In the genomic region with DNA sequence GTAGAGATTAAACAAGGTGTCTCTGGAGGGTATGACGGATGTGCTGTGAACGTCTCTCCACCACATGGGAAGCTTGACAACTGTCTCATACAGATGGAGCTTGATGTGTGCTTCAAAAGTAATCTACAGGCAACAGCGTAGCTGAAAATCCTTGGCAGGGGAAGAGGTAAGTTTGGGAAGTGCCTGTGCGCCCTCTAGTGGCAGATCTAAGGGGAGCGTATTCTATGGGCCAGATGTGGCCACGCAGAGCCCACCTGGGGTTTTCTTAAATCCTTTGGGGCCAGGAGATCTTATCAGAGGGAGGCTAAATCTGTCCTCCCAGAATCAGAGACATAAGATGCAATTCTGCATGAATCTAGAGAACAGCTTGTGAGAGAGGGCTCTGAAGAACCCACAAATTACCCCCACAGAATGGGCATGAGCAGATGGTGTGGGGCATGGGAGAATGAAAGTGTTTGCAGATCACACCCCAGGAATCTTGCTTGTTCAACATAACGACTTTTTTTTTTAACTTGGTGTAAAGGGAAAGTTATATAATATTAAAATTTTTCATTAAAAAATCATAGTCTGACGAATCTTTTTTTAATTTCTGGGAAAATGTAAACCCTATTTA, we compare ENCODE assay signal across 8 cellular contexts.
DNase-seq lines count a peak whose midpoint lies in the region; ATAC-seq and TF ChIP-seq lines count a peak whose summit lies in the region.

No MANE protein-coding gene starts in this region.

- H3K27ac Mint-ChIP-seq in naive thymus-derived CD4-positive, alpha-beta T cell = peak overlapping the region in 2 of 9 donors; percentile 12 to 35
- H3K27ac Mint-ChIP-seq in stimulated activated naive B cell treated with anti-CD40 and anti-IgM and Interleukin-4, amounts not matched to agents 10 μg/mL and 1 μg/mL and 100 μg/mL, for 72 hours = peak overlapping the region; percentile 70

- no peaks in the 10 kb centered on the region for H3K9me3 ChIP-seq in naive thymus-derived CD4-positive, alpha-beta T cell (ENCODE audit: control insufficient read depth in 2 of 3, low read length in 3 of 3)

- DNase-seq in AG09309 (ENCODE audit: low read depth) (no peak), NOMO-1 treated with DMSO at 0.1 percent for 48 hours (lab: John Stamatoyannopoulos, UW; ENCODE audit: unreplicated experiment) (peak; percentile 67), epithelial cell of proximal tubule (ENCODE audit: low read depth) (no peak)
- DNase-seq in activated CD8-positive, alpha-beta memory T cell treated with anti-CD3 and anti-CD28 coated beads, Interleukin-2, amount 50 U/mL, for 1 hour (ENCODE audit: extremely low read depth) = peak; percentile 30
- peak; percentile 36 to 70 (median 53) for DNase-seq in naive thymus-derived CD4-positive, alpha-beta T cell
- peak; percentile 24 for DNase-seq in stimulated activated naive B cell treated with anti-CD40 and anti-IgM and Interleukin-4, amounts not matched to agents 10 μg/mL and 1 μg/mL and 100 μg/mL, for 72 hours

- intact Hi-C loops in naive thymus-derived CD4-positive, alpha-beta T cell (cut with micrococcal nuclease) = loop anchor here in 1 of 2 donors (1.0 kb wide), 7 partner anchors 91 to 1024 kb away; a partner anchor contains a TSS

- H3K9me3 Mint-ChIP-seq in naive thymus-derived CD4-positive, alpha-beta T cell = peaks cover 0 to 1% (median 0%) of the 10 kb centered on the region in 11 donors
- peaks cover 0 to 1% of the 10 kb centered on the region in 2 donors for H3K9me3 Mint-ChIP-seq in stimulated activated naive B cell treated with anti-CD40 and anti-IgM and Interleukin-4, amounts not matched to agents 10 μg/mL and 1 μg/mL and 100 μg/mL, for 72 hours

- H3K36me3 ChIP-seq in naive thymus-derived CD4-positive, alpha-beta T cell (ENCODE audit: control insufficient read depth in 2 of 3, insufficient read depth in 3 of 3, low read length in 3 of 3) = no peaks in the 10 kb centered on the region

- H3K36me3 Mint-ChIP-seq in naive thymus-derived CD4-positive, alpha-beta T cell = no peaks in the 10 kb centered on the region
- H3K36me3 Mint-ChIP-seq in stimulated activated naive B cell treated with anti-CD40 and anti-IgM and Interleukin-4, amounts not matched to agents 10 μg/mL and 1 μg/mL and 100 μg/mL, for 72 hours = no peaks in the 10 kb centered on the region

- peak; percentile 70 for ATAC-seq in GM18867 (IDR thresholded peaks at IDR 0.05; ENCODE audit: unreplicated experiment)
- peak; percentile 71 for ATAC-seq in HG03378 (IDR thresholded peaks at IDR 0.05; ENCODE audit: unreplicated experiment)
- peak; percentile 87 for ATAC-seq in naive thymus-derived CD4-positive, alpha-beta T cell
- peak; percentile 78 to 88 for ATAC-seq in stimulated activated naive B cell treated with anti-CD40 and anti-IgM and Interleukin-4, amounts not matched to agents 10 μg/mL and 1 μg/mL and 100 μg/mL, for 72 hours (replicated peaks)

- no peak overlapping the region for H3K4me3 Mint-ChIP-seq in naive thymus-derived CD4-positive, alpha-beta T cell
- no peak overlapping the region for H3K4me3 Mint-ChIP-seq in stimulated activated naive B cell treated with anti-CD40 and anti-IgM and Interleukin-4, amounts not matched to agents 10 μg/mL and 1 μg/mL and 100 μg/mL, for 72 hours

- H3K4me1 ChIP-seq in naive thymus-derived CD4-positive, alpha-beta T cell (ENCODE audit: control insufficient read depth in 2 of 2, insufficient read depth in 2 of 2, low read length in 2 of 2) = no peaks in the 10 kb centered on the region

- CTCF ChIA-PET in naive thymus-derived CD4-positive, alpha-beta T cell (lab: Charles Lee) = interaction anchor here (0.6 to 4.1 kb wide), 17 partner anchors 12 to 653 kb away, joined by 3 to 38 read pairs (median 4); a partner anchor contains a TSS

- no peaks in the 10 kb centered on the region for H3K27me3 ChIP-seq in naive thymus-derived CD4-positive, alpha-beta T cell (ENCODE audit: control insufficient read depth in 2 of 2, insufficient read depth in 2 of 2, low read length in 2 of 2)

- TF ChIP-seq CTCF in AG09309 (IDR thresholded peaks at IDR 0.05; ENCODE audit: control insufficient read depth, insufficient read depth, low read depth, low read length, missing control alignments) (peak; percentile 96), epithelial cell of proximal tubule (conservative IDR thresholded peaks at IDR 0.05; ENCODE audit: low read depth, low read length) (peak; percentile 98)

- H3K4me3 ChIP-seq in AG09309 (ENCODE audit: control insufficient read depth, low read depth, low read length) = no peak overlapping the region
- no peak overlapping the region for H3K4me3 ChIP-seq in epithelial cell of proximal tubule (ENCODE audit: low read depth, low read length)
- no peak overlapping the region for H3K4me3 ChIP-seq in naive thymus-derived CD4-positive, alpha-beta T cell (ENCODE audit: low read length)

- H3K27ac ChIP-seq in naive thymus-derived CD4-positive, alpha-beta T cell (ENCODE audit: low read depth, low read length) = no peak overlapping the region

- peaks cover 0 to 6% (median 5%) of the 10 kb centered on the region in 7 donors for H3K4me1 Mint-ChIP-seq in naive thymus-derived CD4-positive, alpha-beta T cell
- H3K4me1 Mint-ChIP-seq in stimulated activated naive B cell treated with anti-CD40 and anti-IgM and Interleukin-4, amounts not matched to agents 10 μg/mL and 1 μg/mL and 100 μg/mL, for 72 hours = peaks cover 5 to 10% of the 10 kb centered on the region in 2 donors

- POLR2A ChIA-PET in naive thymus-derived CD4-positive, alpha-beta T cell (lab: Charles Lee) = interaction anchor here (0.5 to 0.6 kb wide), 2 partner anchors 326 to 1020 kb away, joined by 3 to 4 read pairs; no protein-coding TSS in a partner anchor

- H3K27me3 Mint-ChIP-seq in naive thymus-derived CD4-positive, alpha-beta T cell = peaks cover 0 to 6% (median 0%) of the 10 kb centered on the region in 5 donors
- peaks cover 0 to 14% of the 10 kb centered on the region in 2 donors for H3K27me3 Mint-ChIP-seq in stimulated activated naive B cell treated with anti-CD40 and anti-IgM and Interleukin-4, amounts not matched to agents 10 μg/mL and 1 μg/mL and 100 μg/mL, for 72 hours

Comparison
In these comparisons a context has a peak if more than half of its experiments do, and no peak if none do; other contexts are left out.
1. DNase-seq: peak in NOMO-1 treated with DMSO at 0.1 percent for 48 hours (single experiment), activated CD8-positive, alpha-beta memory T cell treated with anti-CD3 and anti-CD28 coated beads, Interleukin-2, amount 50 U/mL, for 1 hour (single experiment), naive thymus-derived CD4-positive, alpha-beta T cell (9 of 9) and stimulated activated naive B cell treated with anti-CD40 and anti-IgM and Interleukin-4, amounts not matched to agents 10 μg/mL and 1 μg/mL and 100 μg/mL, for 72 hours (single experiment); none in AG09309 (single experiment) and epithelial cell of proximal tubule (single experiment).
2. Peak in every context shown above with its lines, with median percentiles within 50 percentile points of each other: ATAC-seq.